In the genomic region with DNA sequence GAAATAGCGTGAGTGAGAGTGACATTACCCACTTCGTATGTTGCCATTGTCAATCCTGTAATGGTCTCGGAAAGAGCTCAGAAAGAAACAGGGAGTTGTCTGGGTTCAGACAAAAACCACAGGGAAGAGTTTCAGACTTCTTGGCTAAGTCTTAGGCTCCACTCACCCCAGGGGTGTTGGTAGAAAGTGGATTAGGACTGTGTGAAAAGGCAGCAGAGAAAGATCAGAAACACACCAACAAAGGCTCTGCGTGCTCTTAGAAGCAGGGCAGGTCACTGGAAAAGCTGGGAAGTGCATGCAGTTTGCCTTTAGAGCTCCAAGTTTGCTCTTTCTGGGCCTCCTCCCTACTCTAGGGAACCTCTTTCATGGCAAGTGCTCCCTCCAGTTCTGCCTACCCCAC, we compare ENCODE assay signal across 18 cellular contexts.
DNase-seq lines count a peak whose midpoint lies in the region; ATAC-seq, FAIRE-seq and TF ChIP-seq lines count a peak whose summit lies in the region.
"Had no signal": no experiment of that assay in that cellular context is flagged by ENCODE, and none has a peak within 500 bp of the region (broad histone marks: within the 10 kb centered on the region; RNA-seq: fewer than 3 reads in every experiment).

No MANE protein-coding gene starts in this region.

- TF ChIP-seq CTCF in astrocyte (IDR thresholded peaks at IDR 0.05; ENCODE audit: insufficient read depth, low read depth, low read length) (no peak), heart right ventricle (IDR thresholded peaks at IDR 0.05) (no peak), smooth muscle cell (IDR thresholded peaks at IDR 0.05; ENCODE audit: borderline replicate concordance, insufficient read depth, poor library complexity, severe bottlenecking) (no peak)

- no peak for FAIRE-seq in astrocyte (lab: Jason Lieb, UNC)
- FAIRE-seq: A549, HepG2 had no signal

- H3K27ac ChIP-seq in astrocyte (ENCODE audit: low read depth, low read length) (no peak overlapping the region), heart right ventricle (peak overlapping the region in 7 of 10 donors; percentile 1 to 76 (median 22)), mesodermal cell (ENCODE audit: low read depth, low read length, severe bottlenecking) (peak overlapping the region; percentile 24), smooth muscle cell (ENCODE audit: low read depth) (no peak overlapping the region)
- H3K27ac ChIP-seq: A549 had no signal

- H3K4me1 ChIP-seq in astrocyte (ENCODE audit: insufficient read depth, low read length), result no peaks in the 10 kb centered on the region
- H3K4me1 ChIP-seq in heart right ventricle, result peaks cover 0 to 17% (median 3%) of the 10 kb centered on the region in 9 donors
- no peaks in the 10 kb centered on the region for H3K4me1 ChIP-seq in mesodermal cell (ENCODE audit: control insufficient read depth, insufficient read depth, low read length, poor library complexity, severe bottlenecking)
- H3K4me1 ChIP-seq in smooth muscle cell (ENCODE audit: low read depth), result peaks cover 16% of the 10 kb centered on the region
- H3K4me1 ChIP-seq: A549 had no signal

- no peaks in the 10 kb centered on the region for H3K27me3 ChIP-seq in astrocyte (ENCODE audit: insufficient read depth, low read length)
- no peaks in the 10 kb centered on the region for H3K27me3 ChIP-seq in heart right ventricle
- H3K27me3 ChIP-seq in smooth muscle cell (ENCODE audit: low read depth), result no peaks in the 10 kb centered on the region

- no peaks in the 10 kb centered on the region for H3K4me1 Mint-ChIP-seq in astrocyte (ENCODE audit: low read depth, unreplicated experiment)

- H3K9me3 ChIP-seq in astrocyte (ENCODE audit: insufficient read depth, low read depth, low read length) (no peaks in the 10 kb centered on the region), heart right ventricle (peaks cover 0 to 18% (median 2%) of the 10 kb centered on the region in 11 donors), mesodermal cell (ENCODE audit: control insufficient read depth, low read length) (no peaks in the 10 kb centered on the region), smooth muscle cell (replicated peaks; ENCODE audit: low read depth) (no peaks in the 10 kb centered on the region)

- no peak overlapping the region for H3K4me3 Mint-ChIP-seq in astrocyte (ENCODE audit: unreplicated experiment)

- H3K4me3 ChIP-seq in astrocyte (ENCODE audit: insufficient read depth, low read depth, low read length) (no peak overlapping the region), heart right ventricle (no peak overlapping the region), mesodermal cell (ENCODE audit: extremely low read depth, insufficient read depth, low read length, poor library complexity, severe bottlenecking) (no peak overlapping the region), smooth muscle cell (no peak overlapping the region)
- H3K4me3 ChIP-seq: A549 had no signal

- WGBS in heart right ventricle, 2 donors, result 83 to 89% methylated on average over 4 of the region's 4 CpGs
- 61 to 73% methylated on average over 4 of the region's 4 CpGs for WGBS in mesodermal cell (ENCODE audit: insufficient coverage in 2 of 2), 2 experiments
- WGBS in smooth muscle cell (ENCODE audit: low lambda C conversion rate), result 75% methylated on average over 4 of the region's 4 CpGs

- no peaks in the 10 kb centered on the region for H3K36me3 ChIP-seq in astrocyte (ENCODE audit: insufficient read depth, low read length)
- H3K36me3 ChIP-seq in heart right ventricle, result no peaks in the 10 kb centered on the region
- H3K36me3 ChIP-seq in mesodermal cell (ENCODE audit: control insufficient read depth, insufficient read depth, low read length), result no peaks in the 10 kb centered on the region
- no peaks in the 10 kb centered on the region for H3K36me3 ChIP-seq in smooth muscle cell (ENCODE audit: low read depth)

- intact Hi-C loops in heart right ventricle (cut with DNase I), result no loop called here

- H3K9ac ChIP-seq in astrocyte (ENCODE audit: low read length) (no peak overlapping the region), smooth muscle cell (ENCODE audit: low read depth) (no peak overlapping the region)

- DNase-seq in ELF-1 (ENCODE audit: low read depth, low spot score) (peak; percentile 26), astrocyte (ENCODE audit: low read depth) (no peak), heart right ventricle (no peak), AML-193 (lab: John Stamatoyannopoulos, UW) (no peak), smooth muscle cell (lab: John Stamatoyannopoulos, UW; ENCODE audit: unreplicated experiment) (no peak), midbrain (lab: John Stamatoyannopoulos, UW) (no peak), NCI-H510A treated with DMSO at 0.1 percent for 48 hours (lab: John Stamatoyannopoulos, UW) (no peak)
- DNase-seq: COR-L47, DMS153, GOT3, KG1, NCI-H1436, NCI-H2081, NCI-H774 had no signal

- H3K4me2 ChIP-seq in astrocyte (ENCODE audit: low read length) (no peak overlapping the region), smooth muscle cell (no peak overlapping the region)
- H3K4me2 ChIP-seq: A549 had no signal

- H3K79me2 ChIP-seq in astrocyte (ENCODE audit: insufficient read depth, low read length) (no peaks in the 10 kb centered on the region), smooth muscle cell (ENCODE audit: low read depth) (no peaks in the 10 kb centered on the region)

- H3F3A ChIP-seq in smooth muscle cell (ENCODE audit: low read depth), result no peaks in the 10 kb centered on the region

- no peak overlapping the region for H3K27ac Mint-ChIP-seq in astrocyte (ENCODE audit: unreplicated experiment)

- no peaks in the 10 kb centered on the region for H4K20me1 ChIP-seq in astrocyte (ENCODE audit: insufficient read depth, low read length)
- no peaks in the 10 kb centered on the region for H4K20me1 ChIP-seq in smooth muscle cell (ENCODE audit: low read depth)

- H3K9me3 Mint-ChIP-seq in astrocyte (ENCODE audit: unreplicated experiment), result peaks cover 9% of the 10 kb centered on the region

- H2AFZ ChIP-seq in astrocyte (ENCODE audit: low read depth, low read length) (peak overlapping the region; percentile 47), smooth muscle cell (ENCODE audit: low read depth) (no peak overlapping the region)

- peaks cover 6% of the 10 kb centered on the region for H3K27me3 Mint-ChIP-seq in astrocyte (ENCODE audit: low read depth, unreplicated experiment)

- ATAC-seq in heart right ventricle, result peak in 2 of 8 donors; percentile 45 to 53
- ATAC-seq: A549, HepG2, Panc1 had no signal

- no peaks in the 10 kb centered on the region for H3K36me3 Mint-ChIP-seq in astrocyte (ENCODE audit: low read depth, unreplicated experiment)

Comparison
In these comparisons a context has a peak if more than half of its experiments do, and no peak if none do; other contexts are left out.
1. H3K27ac ChIP-seq: peak in heart right ventricle (7 of 10) and mesodermal cell (single experiment); none in astrocyte (single experiment) and smooth muscle cell (single experiment).